Comparison of ENCODE assay signal across 1 cellular context in genomic region chr18:37578182-37578678, GRCh38.
TF ChIP-seq lines count a peak whose summit lies in the region.

No MANE protein-coding gene starts in this region.

TF ChIP-seq in GM23338, 12 proteins besides CTCF, POLR2A, EP300 and RAD21:
- no peak for TF ChIP-seq NANOG (IDR thresholded peaks at IDR 0.05; ENCODE audit: borderline replicate concordance)
- no peak for TF ChIP-seq ZNF331 (CRISPR knock-in tag; IDR thresholded peaks at IDR 0.05; ENCODE audit: low read depth)
- no peak for TF ChIP-seq CREB1 (CRISPR knock-in tag; IDR thresholded peaks at IDR 0.05; ENCODE audit: low read depth)
